Comparison of ENCODE assay signal across 2 cellular contexts in the genomic region with DNA sequence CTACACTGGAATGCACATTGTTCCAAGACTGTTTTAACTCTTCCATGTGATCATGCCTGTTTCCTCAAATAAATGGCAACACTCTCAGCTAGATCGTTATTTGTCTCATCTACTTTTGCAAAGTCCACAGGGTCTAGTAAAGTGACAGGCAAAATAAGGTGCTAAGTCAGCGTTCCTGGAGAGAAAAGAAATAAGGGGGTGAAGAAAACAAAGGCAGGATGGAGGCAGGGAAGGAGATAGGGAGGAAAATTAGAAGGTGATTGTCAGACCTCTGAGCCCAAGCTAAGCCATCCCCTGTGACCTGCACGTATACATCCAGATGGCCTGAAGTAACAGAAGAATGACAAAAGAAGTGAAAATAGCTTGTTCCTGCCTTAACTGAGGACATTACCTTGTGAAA.
TF ChIP-seq lines count a peak whose summit lies in the region.

No MANE protein-coding gene starts in this region.

TF ChIP-seq in H1, 55 proteins besides CTCF, POLR2A, EP300 and RAD21 (continued from another document):
- TF ChIP-seq CEBPB (IDR thresholded peaks at IDR 0.05; ENCODE audit: low read depth, low read length) (no peak), GTF2F1 (IDR thresholded peaks at IDR 0.05; ENCODE audit: borderline replicate concordance, low read depth, low read length) (no peak), BACH1 (IDR thresholded peaks at IDR 0.05; ENCODE audit: low read length) (no peak), TBP (IDR thresholded peaks at IDR 0.05; ENCODE audit: low read depth, low read length) (no peak)
- TF ChIP-seq, protein P1, sequence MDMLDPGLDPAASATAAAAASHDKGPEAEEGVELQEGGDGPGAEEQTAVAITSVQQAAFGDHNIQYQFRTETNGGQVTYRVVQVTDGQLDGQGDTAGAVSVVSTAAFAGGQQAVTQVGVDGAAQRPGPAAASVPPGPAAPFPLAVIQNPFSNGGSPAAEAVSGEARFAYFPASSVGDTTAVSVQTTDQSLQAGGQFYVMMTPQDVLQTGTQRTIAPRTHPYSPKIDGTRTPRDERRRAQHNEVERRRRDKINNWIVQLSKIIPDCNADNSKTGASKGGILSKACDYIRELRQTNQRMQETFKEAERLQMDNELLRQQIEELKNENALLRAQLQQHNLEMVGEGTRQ (IDR thresholded peaks at IDR 0.05; ENCODE audit: low read length), result no peak
TF ChIP-seq in H1: peak in this region for 0.

TF ChIP-seq in HepG2, 621 proteins besides CTCF, POLR2A, EP300 and RAD21:
- no peak for TF ChIP-seq TCF7 (IDR thresholded peaks at IDR 0.05; ENCODE audit: low read depth)
- no peak for TF ChIP-seq IRF9 (CRISPR knock-in tag; IDR thresholded peaks at IDR 0.05; ENCODE audit: borderline replicate concordance)
- peak; percentile 71 to 72; a peak in 3 of 4 replicates for TF ChIP-seq MAFK (conservative IDR thresholded peaks at IDR 0.05 in 1 of 2, IDR thresholded peaks at IDR 0.05 in 1 of 2; ENCODE audit: low read length in 2 of 2)
- TF ChIP-seq ZBTB7B (CRISPR knock-in tag; IDR thresholded peaks at IDR 0.05), result no peak
- 0 out of 2 replicates have a peak, but pooled peaks have one; percentile 42 for TF ChIP-seq MAFF (IDR thresholded peaks at IDR 0.05; ENCODE audit: low read depth, low read length)
